1 cellular context compared by ENCODE assay signal in genomic region chr9:127862075-127863011, GRCh38.
TF ChIP-seq lines count a peak whose summit lies in the region.

No MANE protein-coding gene starts in this region.

TF ChIP-seq in K562, 482 proteins besides CTCF, POLR2A, EP300 and RAD21 (continued from another document and continues in another):
- TF ChIP-seq, protein P1, sequence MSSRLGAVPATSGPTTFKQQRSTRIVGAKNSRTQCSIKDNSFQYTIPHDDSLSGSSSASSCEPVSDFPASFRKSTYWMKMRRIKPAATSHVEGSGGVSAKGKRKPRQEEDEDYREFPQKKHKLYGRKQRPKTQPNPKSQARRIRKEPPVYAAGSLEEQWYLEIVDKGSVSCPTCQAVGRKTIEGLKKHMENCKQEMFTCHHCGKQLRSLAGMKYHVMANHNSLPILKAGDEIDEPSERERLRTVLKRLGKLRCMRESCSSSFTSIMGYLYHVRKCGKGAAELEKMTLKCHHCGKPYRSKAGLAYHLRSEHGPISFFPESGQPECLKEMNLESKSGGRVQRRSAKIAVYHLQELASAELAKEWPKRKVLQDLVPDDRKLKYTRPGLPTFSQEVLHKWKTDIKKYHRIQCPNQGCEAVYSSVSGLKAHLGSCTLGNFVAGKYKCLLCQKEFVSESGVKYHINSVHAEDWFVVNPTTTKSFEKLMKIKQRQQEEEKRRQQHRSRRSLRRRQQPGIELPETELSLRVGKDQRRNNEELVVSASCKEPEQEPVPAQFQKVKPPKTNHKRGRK (tag; IDR thresholded peaks at IDR 0.05): no peak
- TF ChIP-seq ZSCAN32 (CRISPR knock-in tag; IDR thresholded peaks at IDR 0.05) (0 out of 2 replicates have a peak, but pooled peaks have one; percentile 1), CSDE1 (IDR thresholded peaks at IDR 0.05) (no peak), WHSC1 (IDR thresholded peaks at IDR 0.05; ENCODE audit: low read length) (no peak), ZHX1 (conservative IDR thresholded peaks at IDR 0.05; ENCODE audit: low read length) (no peak), BACH1 (tag; IDR thresholded peaks at IDR 0.05) (peak; percentile 39; the same call in 1 of the 2 replicates), ZNF583 (CRISPR knock-in tag; IDR thresholded peaks at IDR 0.05) (peak; percentile 90), CBFA2T3 (IDR thresholded peaks at IDR 0.05) (peak; percentile 87), TBP (optimal IDR thresholded peaks at IDR 0.05; ENCODE audit: low read depth, low read length) (peak; percentile 56), DACH1 (IDR thresholded peaks at IDR 0.05; ENCODE audit: partially characterized antibody) (no peak), CTBP1 (IDR thresholded peaks at IDR 0.05; ENCODE audit: borderline replicate concordance) (peak; percentile 96), RHOXF2B (CRISPR knock-in tag; conservative IDR thresholded peaks at IDR 0.05) (no peak), FIP1L1 (IDR thresholded peaks at IDR 0.05; ENCODE audit: low read depth, low read length, poor library complexity, severe bottlenecking) (no peak), NR2C1 (IDR thresholded peaks at IDR 0.05) (no peak), NR2C1 (tag; IDR thresholded peaks at IDR 0.05) (peak; percentile 83), KAT7 (CRISPR knock-in tag; IDR thresholded peaks at IDR 0.05; ENCODE audit: borderline replicate concordance) (peak; percentile 77; the same call in 1 of the 2 replicates), ZBTB2 (IDR thresholded peaks at IDR 0.05) (peak; percentile 82; the same call in 1 of the 2 replicates), EP400 (IDR thresholded peaks at IDR 0.05) (no peak), MCM5 (IDR thresholded peaks at IDR 0.05; ENCODE audit: low read depth) (no peak), SLC30A9 (CRISPR knock-in tag; IDR thresholded peaks at IDR 0.05) (no peak), BRF2 (IDR thresholded peaks at IDR 0.05; ENCODE audit: borderline replicate concordance, insufficient read depth, insufficient read length) (no peak), NFIC (IDR thresholded peaks at IDR 0.05) (peak; percentile 57), HMGN3 (IDR thresholded peaks at IDR 0.05; ENCODE audit: borderline replicate concordance, extremely low read depth, insufficient read length, low read depth, low read length) (peak; percentile 98), SREBF1 (IDR thresholded peaks at IDR 0.05; ENCODE audit: borderline replicate concordance, low read depth, low read length) (0 out of 2 replicates have a peak, but pooled peaks have one; percentile 12), ZBTB17 (CRISPR knock-in tag; IDR thresholded peaks at IDR 0.05) (no peak; the same call in 1 of the 2 replicates), ESRRB (CRISPR knock-in tag; IDR thresholded peaks at IDR 0.05; ENCODE audit: borderline replicate concordance) (no peak), ZNF589 (CRISPR knock-in tag; IDR thresholded peaks at IDR 0.05; ENCODE audit: low read depth) (peak; percentile 60), HNRNPLL (IDR thresholded peaks at IDR 0.05; ENCODE audit: low read depth, low read length, poor library complexity, severe bottlenecking) (no peak), NRF1 (conservative IDR thresholded peaks at IDR 0.05 in 1 of 2, IDR thresholded peaks at IDR 0.05 in 1 of 2) (peak; percentile 60 to 66), PRMT5 (CRISPR knock-in tag; IDR thresholded peaks at IDR 0.05) (no peak), CHCHD3 (CRISPR knock-in tag; IDR thresholded peaks at IDR 0.05) (no peak), PRDM10 (IDR thresholded peaks at IDR 0.05; ENCODE audit: partially characterized antibody) (peak; percentile 93), ZNF134 (CRISPR knock-in tag; conservative IDR thresholded peaks at IDR 0.05) (no peak; the same call in 1 of the 2 replicates), LCOR (CRISPR knock-in tag; IDR thresholded peaks at IDR 0.05) (peak; percentile 90), HDAC8 (tag; IDR thresholded peaks at IDR 0.05) (peak; percentile 90), SMAD1 (IDR thresholded peaks at IDR 0.05; ENCODE audit: low read depth, low read length, partially characterized antibody) (no peak), ZNF398 (CRISPR knock-in tag; IDR thresholded peaks at IDR 0.05) (no peak), TEAD4 (IDR thresholded peaks at IDR 0.05; ENCODE audit: low read length) (peak; percentile 76), TEAD4 (CRISPR knock-in tag; IDR thresholded peaks at IDR 0.05; ENCODE audit: borderline replicate concordance) (peak; percentile 60; the same call in 1 of the 2 replicates), RBM34 (IDR thresholded peaks at IDR 0.05; ENCODE audit: borderline replicate concordance, insufficient read depth, low read length) (no peak), CCNT2 (IDR thresholded peaks at IDR 0.05; ENCODE audit: borderline replicate concordance, extremely low read depth, insufficient read length, low read depth, low read length) (peak; percentile 85)
- TF ChIP-seq, protein P2, sequence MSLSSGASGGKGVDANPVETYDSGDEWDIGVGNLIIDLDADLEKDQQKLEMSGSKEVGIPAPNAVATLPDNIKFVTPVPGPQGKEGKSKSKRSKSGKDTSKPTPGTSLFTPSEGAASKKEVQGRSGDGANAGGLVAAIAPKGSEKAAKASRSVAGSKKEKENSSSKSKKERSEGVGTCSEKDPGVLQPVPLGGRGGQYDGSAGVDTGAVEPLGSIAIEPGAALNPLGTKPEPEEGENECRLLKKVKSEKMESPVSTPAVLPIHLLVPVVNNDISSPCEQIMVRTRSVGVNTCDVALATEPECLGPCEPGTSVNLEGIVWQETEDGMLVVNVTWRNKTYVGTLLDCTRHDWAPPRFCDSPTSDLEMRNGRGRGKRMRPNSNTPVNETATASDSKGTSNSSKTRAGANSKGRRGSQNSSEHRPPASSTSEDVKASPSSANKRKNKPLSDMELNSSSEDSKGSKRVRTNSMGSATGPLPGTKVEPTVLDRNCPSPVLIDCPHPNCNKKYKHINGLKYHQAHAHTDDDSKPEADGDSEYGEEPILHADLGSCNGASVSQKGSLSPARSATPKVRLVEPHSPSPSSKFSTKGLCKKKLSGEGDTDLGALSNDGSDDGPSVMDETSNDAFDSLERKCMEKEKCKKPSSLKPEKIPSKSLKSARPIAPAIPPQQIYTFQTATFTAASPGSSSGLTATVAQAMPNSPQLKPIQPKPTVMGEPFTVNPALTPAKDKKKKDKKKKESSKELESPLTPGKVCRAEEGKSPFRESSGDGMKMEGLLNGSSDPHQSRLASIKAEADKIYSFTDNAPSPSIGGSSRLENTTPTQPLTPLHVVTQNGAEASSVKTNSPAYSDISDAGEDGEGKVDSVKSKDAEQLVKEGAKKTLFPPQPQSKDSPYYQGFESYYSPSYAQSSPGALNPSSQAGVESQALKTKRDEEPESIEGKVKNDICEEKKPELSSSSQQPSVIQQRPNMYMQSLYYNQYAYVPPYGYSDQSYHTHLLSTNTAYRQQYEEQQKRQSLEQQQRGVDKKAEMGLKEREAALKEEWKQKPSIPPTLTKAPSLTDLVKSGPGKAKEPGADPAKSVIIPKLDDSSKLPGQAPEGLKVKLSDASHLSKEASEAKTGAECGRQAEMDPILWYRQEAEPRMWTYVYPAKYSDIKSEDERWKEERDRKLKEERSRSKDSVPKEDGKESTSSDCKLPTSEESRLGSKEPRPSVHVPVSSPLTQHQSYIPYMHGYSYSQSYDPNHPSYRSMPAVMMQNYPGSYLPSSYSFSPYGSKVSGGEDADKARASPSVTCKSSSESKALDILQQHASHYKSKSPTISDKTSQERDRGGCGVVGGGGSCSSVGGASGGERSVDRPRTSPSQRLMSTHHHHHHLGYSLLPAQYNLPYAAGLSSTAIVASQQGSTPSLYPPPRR (CRISPR knock-in tag; IDR thresholded peaks at IDR 0.05; ENCODE audit: borderline replicate concordance): no peak
- TF ChIP-seq, protein P3, sequence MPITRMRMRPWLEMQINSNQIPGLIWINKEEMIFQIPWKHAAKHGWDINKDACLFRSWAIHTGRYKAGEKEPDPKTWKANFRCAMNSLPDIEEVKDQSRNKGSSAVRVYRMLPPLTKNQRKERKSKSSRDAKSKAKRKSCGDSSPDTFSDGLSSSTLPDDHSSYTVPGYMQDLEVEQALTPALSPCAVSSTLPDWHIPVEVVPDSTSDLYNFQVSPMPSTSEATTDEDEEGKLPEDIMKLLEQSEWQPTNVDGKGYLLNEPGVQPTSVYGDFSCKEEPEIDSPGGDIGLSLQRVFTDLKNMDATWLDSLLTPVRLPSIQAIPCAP (CRISPR knock-in tag; IDR thresholded peaks at IDR 0.05; ENCODE audit: borderline replicate concordance): no peak
- TF ChIP-seq, protein P4, sequence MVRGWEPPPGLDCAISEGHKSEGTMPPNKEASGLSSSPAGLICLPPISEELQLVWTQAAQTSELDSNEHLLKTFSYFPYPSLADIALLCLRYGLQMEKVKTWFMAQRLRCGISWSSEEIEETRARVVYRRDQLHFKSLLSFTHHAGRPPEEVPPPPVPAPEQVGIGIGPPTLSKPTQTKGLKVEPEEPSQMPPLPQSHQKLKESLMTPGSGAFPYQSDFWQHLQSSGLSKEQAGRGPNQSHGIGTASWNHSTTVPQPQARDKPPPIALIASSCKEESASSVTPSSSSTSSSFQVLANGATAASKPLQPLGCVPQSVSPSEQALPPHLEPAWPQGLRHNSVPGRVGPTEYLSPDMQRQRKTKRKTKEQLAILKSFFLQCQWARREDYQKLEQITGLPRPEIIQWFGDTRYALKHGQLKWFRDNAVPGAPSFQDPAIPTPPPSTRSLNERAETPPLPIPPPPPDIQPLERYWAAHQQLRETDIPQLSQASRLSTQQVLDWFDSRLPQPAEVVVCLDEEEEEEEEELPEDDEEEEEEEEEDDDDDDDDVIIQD (CRISPR knock-in tag; IDR thresholded peaks at IDR 0.05): 0 out of 2 replicates have a peak, but pooled peaks have one; percentile 12
